10 cellular contexts compared by ENCODE assay signal in the genomic region with DNA sequence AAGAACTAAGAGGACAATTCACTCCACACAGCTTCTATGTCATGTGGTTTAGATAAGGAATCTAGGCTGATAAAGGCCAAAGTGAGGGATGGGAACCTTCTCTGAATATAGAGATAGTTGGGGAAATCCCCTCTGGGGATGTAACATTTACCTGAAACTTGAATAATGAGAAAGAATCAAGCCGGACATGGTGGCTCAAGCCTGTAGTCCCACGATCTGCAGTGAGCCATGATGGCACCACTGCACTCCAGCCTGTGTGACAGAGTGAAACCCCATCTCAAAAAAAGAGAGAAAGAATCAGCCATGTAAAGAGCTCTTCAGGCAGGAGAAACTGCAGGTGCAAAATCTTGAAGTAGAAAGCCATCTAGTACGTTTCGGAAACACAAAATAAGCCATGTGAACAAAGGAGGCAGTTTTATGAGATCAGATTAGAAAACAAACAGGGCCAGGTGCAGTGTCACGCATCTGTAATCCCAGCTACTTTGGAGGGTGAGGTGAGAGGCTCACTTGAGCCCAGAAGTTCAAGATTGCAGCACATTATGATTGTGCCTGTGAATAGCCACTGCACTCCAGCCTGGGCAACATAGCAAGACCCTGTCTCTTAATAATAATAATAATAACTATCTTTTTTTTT. TPM values are rescaled to one million over a fixed set of nuclear protein-coding genes. Genes with fewer than 3 reads are reported as not detected.
DNase-seq lines count a peak whose midpoint lies in the region; ATAC-seq lines count a peak whose summit lies in the region.
"Had no signal": no experiment of that assay in that cellular context is flagged by ENCODE, and none has a peak within 500 bp of the region (broad histone marks: within the 10 kb centered on the region; RNA-seq: fewer than 3 reads in every experiment).

No MANE protein-coding gene starts in this region.

- peak overlapping the region; percentile 92 for H3K27ac Mint-ChIP-seq in memory B cell
- H3K27ac Mint-ChIP-seq: activated CD4-positive, alpha-beta T cell treated with anti-CD3 and anti-CD28 coated beads for 36 hours had no signal

- H3K9me2 ChIP-seq in GM23248 (ENCODE audit: insufficient read depth), result no peaks in the 10 kb centered on the region

- H3K4me2 ChIP-seq in GM23248 (ENCODE audit: unreplicated experiment), result no peak overlapping the region

- peaks cover 2% of the 10 kb centered on the region for H3K9me3 Mint-ChIP-seq in memory B cell

- H3K4me3 Mint-ChIP-seq in memory B cell, result peak overlapping the region; percentile 44
- H3K4me3 Mint-ChIP-seq: activated CD4-positive, alpha-beta T cell treated with anti-CD3 and anti-CD28 coated beads for 36 hours had no signal

- H3K36me3 ChIP-seq in GM23248 (ENCODE audit: low read depth), result no peaks in the 10 kb centered on the region

- DNase-seq in memory B cell (ENCODE audit: low spot score in 2 of 2), result peak in 1 of 2 donors; percentile 33
- DNase-seq in GM23248, result no peak
- DNase-seq in substantia nigra (lab: John Stamatoyannopoulos, UW), result no peak
- no peak for DNase-seq in D341Med (ENCODE audit: low spot score)
- DNase-seq: activated CD4-positive, alpha-beta T cell treated with anti-CD3 and anti-CD28 coated beads for 36 hours; NCI-H2171; right cardiac atrium had no signal

- no peaks in the 10 kb centered on the region for H4K20me1 ChIP-seq in GM23248 (ENCODE audit: insufficient read depth)

- no peak overlapping the region for H3K4me3 ChIP-seq in GM23248

- H3K4me1 ChIP-seq in GM23248 (ENCODE audit: insufficient read depth), result peaks cover 4% of the 10 kb centered on the region; the same call in 1 of the 2 replicates

- peaks cover 30% of the 10 kb centered on the region for H3K4me1 Mint-ChIP-seq in memory B cell

- ATAC-seq in GM18907 (IDR thresholded peaks at IDR 0.05; ENCODE audit: unreplicated experiment), result peak; percentile 72
- ATAC-seq in HG02571 (IDR thresholded peaks at IDR 0.05; ENCODE audit: unreplicated experiment), result peak; percentile 56
- ATAC-seq in HG03571 (IDR thresholded peaks at IDR 0.05; ENCODE audit: unreplicated experiment), result peak; percentile 67
- ATAC-seq in memory B cell (ENCODE audit: low read depth), result peak; percentile 57
- ATAC-seq: activated CD4-positive, alpha-beta T cell treated with anti-CD3 and anti-CD28 coated beads for 36 hours; right cardiac atrium had no signal

- in situ Hi-C loops in GM23248 (cut with MboI), result no loop called here

- no peaks in the 10 kb centered on the region for H3K36me3 Mint-ChIP-seq in memory B cell

- H3K27ac ChIP-seq in GM23248 (no peak overlapping the region), substantia nigra (ENCODE audit: low read depth, low read length, poor library complexity, severe bottlenecking) (no peak overlapping the region)

- peaks cover 2% of the 10 kb centered on the region for H3K79me2 ChIP-seq in GM23248 (ENCODE audit: insufficient read depth)

- no peaks in the 10 kb centered on the region for H3K27me3 ChIP-seq in GM23248 (replicated peaks; ENCODE audit: insufficient read depth)

- no peaks in the 10 kb centered on the region for H3K27me3 Mint-ChIP-seq in memory B cell

- H3K9me3 ChIP-seq in GM23248 (ENCODE audit: low read depth), result no peaks in the 10 kb centered on the region

- H3K9ac ChIP-seq in GM23248, result no peak overlapping the region

- no peak overlapping the region for H2AFZ ChIP-seq in GM23248

- WGBS in GM23248 (ENCODE audit: low coverage in 1 of 2, low lambda C conversion rate in 2 of 2, missing lambda C conversion rate in 2 of 2), 2 experiments, result 86 to 91% methylated on average over 5 of the region's 5 CpGs

- peaks cover 13% of the 10 kb centered on the region for H3F3A ChIP-seq in GM23248 (ENCODE audit: insufficient read depth)

RNA-seq across cellular contexts. Expression of a gene that starts 4.5 kb away (rescaled TPM):
- 18.5 and 22.4 TPM in 2 replicates for total RNA-seq in GM23248 (2014; rRNA removed; shearing (Covaris generic))
- 12.4 and 12.6 TPM in 2 replicates for polyA plus RNA-seq in GM23248 (2016; fragmentation: Nextera tagmentation; extraction: Ambion mirVana)
